ENCODE assay signal across 1 cellular context in the genomic region with DNA sequence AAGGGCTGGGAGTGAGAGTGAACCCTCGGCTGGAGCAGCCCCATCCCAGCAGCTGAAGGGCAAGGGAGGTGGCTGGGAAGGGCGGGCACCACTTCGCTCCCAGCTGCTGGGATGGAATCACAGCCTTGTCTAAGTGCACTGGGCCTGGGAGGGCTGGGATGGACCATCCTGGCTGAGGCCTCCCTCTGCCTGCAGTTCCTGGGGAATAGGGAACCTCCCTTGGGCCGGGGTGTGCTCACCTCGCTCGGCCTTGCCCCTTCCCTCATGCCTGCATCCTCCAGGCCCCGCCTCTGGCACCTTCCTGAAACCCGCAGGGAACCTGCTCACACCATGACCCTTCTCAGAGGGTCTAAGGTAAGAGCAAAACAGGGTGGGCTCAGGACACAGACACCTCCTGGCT.
TF ChIP-seq lines count a peak whose summit lies in the region.

No MANE protein-coding gene starts in this region.

TF ChIP-seq in GM23338, 12 proteins besides CTCF, POLR2A, EP300 and RAD21 (continued from another document):
- TF ChIP-seq, protein P1, sequence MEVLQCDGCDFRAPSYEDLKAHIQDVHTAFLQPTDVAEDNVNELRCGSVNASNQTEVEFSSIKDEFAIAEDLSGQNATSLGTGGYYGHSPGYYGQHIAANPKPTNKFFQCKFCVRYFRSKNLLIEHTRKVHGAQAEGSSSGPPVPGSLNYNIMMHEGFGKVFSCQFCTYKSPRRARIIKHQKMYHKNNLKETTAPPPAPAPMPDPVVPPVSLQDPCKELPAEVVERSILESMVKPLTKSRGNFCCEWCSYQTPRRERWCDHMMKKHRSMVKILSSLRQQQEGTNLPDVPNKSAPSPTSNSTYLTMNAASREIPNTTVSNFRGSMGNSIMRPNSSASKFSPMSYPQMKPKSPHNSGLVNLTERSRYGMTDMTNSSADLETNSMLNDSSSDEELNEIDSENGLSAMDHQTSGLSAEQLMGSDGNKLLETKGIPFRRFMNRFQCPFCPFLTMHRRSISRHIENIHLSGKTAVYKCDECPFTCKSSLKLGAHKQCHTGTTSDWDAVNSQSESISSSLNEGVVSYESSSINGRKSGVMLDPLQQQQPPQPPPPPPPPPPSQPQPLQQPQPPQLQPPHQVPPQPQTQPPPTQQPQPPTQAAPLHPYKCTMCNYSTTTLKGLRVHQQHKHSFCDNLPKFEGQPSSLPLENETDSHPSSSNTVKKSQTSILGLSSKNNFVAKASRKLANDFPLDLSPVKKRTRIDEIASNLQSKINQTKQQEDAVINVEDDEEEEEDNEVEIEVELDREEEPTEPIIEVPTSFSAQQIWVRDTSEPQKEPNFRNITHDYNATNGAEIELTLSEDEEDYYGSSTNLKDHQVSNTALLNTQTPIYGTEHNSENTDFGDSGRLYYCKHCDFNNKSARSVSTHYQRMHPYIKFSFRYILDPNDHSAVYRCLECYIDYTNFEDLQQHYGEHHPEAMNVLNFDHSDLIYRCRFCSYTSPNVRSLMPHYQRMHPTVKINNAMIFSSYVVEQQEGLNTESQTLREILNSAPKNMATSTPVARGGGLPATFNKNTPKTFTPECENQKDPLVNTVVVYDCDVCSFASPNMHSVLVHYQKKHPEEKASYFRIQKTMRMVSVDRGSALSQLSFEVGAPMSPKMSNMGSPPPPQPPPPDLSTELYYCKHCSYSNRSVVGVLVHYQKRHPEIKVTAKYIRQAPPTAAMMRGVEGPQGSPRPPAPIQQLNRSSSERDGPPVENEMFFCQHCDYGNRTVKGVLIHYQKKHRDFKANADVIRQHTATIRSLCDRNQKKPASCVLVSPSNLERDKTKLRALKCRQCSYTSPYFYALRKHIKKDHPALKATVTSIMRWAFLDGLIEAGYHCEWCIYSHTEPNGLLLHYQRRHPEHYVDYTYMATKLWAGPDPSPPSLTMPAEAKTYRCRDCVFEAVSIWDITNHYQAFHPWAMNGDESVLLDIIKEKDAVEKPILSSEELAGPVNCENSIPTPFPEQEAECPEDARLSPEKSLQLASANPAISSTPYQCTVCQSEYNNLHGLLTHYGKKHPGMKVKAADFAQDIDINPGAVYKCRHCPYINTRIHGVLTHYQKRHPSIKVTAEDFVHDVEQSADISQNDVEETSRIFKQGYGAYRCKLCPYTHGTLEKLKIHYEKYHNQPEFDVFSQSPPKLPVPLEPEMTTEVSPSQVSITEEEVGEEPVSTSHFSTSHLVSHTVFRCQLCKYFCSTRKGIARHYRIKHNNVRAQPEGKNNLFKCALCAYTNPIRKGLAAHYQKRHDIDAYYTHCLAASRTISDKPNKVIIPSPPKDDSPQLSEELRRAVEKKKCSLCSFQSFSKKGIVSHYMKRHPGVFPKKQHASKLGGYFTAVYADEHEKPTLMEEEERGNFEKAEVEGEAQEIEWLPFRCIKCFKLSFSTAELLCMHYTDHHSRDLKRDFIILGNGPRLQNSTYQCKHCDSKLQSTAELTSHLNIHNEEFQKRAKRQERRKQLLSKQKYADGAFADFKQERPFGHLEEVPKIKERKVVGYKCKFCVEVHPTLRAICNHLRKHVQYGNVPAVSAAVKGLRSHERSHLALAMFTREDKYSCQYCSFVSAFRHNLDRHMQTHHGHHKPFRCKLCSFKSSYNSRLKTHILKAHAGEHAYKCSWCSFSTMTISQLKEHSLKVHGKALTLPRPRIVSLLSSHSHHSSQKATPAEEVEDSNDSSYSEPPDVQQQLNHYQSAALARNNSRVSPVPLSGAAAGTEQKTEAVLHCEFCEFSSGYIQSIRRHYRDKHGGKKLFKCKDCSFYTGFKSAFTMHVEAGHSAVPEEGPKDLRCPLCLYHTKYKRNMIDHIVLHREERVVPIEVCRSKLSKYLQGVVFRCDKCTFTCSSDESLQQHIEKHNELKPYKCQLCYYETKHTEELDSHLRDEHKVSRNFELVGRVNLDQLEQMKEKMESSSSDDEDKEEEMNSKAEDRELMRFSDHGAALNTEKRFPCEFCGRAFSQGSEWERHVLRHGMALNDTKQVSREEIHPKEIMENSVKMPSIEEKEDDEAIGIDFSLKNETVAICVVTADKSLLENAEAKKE (CRISPR knock-in tag; IDR thresholded peaks at IDR 0.05) = no peak
- TF ChIP-seq, protein P2, sequence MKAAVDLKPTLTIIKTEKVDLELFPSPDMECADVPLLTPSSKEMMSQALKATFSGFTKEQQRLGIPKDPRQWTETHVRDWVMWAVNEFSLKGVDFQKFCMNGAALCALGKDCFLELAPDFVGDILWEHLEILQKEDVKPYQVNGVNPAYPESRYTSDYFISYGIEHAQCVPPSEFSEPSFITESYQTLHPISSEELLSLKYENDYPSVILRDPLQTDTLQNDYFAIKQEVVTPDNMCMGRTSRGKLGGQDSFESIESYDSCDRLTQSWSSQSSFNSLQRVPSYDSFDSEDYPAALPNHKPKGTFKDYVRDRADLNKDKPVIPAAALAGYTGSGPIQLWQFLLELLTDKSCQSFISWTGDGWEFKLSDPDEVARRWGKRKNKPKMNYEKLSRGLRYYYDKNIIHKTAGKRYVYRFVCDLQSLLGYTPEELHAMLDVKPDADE (IDR thresholded peaks at IDR 0.05) = no peak
- TF ChIP-seq POLR2AphosphoS5 (IDR thresholded peaks at IDR 0.05; ENCODE audit: low read depth) = no peak
- TF ChIP-seq ZNF331 (CRISPR knock-in tag; IDR thresholded peaks at IDR 0.05; ENCODE audit: low read depth) = no peak
- no peak for TF ChIP-seq NANOG (IDR thresholded peaks at IDR 0.05; ENCODE audit: borderline replicate concordance)
- TF ChIP-seq STAT1 (IDR thresholded peaks at IDR 0.05; ENCODE audit: unreplicated experiment) = no peak
- no peak for TF ChIP-seq ZNF114 (CRISPR knock-in tag; IDR thresholded peaks at IDR 0.05)
- TF ChIP-seq, protein P3, sequence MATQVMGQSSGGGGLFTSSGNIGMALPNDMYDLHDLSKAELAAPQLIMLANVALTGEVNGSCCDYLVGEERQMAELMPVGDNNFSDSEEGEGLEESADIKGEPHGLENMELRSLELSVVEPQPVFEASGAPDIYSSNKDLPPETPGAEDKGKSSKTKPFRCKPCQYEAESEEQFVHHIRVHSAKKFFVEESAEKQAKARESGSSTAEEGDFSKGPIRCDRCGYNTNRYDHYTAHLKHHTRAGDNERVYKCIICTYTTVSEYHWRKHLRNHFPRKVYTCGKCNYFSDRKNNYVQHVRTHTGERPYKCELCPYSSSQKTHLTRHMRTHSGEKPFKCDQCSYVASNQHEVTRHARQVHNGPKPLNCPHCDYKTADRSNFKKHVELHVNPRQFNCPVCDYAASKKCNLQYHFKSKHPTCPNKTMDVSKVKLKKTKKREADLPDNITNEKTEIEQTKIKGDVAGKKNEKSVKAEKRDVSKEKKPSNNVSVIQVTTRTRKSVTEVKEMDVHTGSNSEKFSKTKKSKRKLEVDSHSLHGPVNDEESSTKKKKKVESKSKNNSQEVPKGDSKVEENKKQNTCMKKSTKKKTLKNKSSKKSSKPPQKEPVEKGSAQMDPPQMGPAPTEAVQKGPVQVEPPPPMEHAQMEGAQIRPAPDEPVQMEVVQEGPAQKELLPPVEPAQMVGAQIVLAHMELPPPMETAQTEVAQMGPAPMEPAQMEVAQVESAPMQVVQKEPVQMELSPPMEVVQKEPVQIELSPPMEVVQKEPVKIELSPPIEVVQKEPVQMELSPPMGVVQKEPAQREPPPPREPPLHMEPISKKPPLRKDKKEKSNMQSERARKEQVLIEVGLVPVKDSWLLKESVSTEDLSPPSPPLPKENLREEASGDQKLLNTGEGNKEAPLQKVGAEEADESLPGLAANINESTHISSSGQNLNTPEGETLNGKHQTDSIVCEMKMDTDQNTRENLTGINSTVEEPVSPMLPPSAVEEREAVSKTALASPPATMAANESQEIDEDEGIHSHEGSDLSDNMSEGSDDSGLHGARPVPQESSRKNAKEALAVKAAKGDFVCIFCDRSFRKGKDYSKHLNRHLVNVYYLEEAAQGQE (IDR thresholded peaks at IDR 0.05; ENCODE audit: unreplicated experiment) = no peak
- TF ChIP-seq CREB1 (CRISPR knock-in tag; IDR thresholded peaks at IDR 0.05; ENCODE audit: low read depth) = no peak
- no peak for TF ChIP-seq JUNB (IDR thresholded peaks at IDR 0.05; ENCODE audit: unreplicated experiment)
